1 cellular context compared by ENCODE assay signal in genomic region chr12:53624956-53625355, GRCh38.
TF ChIP-seq lines count a peak whose summit lies in the region.

No MANE protein-coding gene starts in this region.

TF ChIP-seq in A549, 52 proteins besides CTCF, POLR2A, EP300 and RAD21 (continued from another document):
- TF ChIP-seq USF2 (IDR thresholded peaks at IDR 0.05): no peak
- no peak for TF ChIP-seq NR3C1 (IDR thresholded peaks at IDR 0.05)
- TF ChIP-seq ATOH8 (CRISPR knock-in tag; IDR thresholded peaks at IDR 0.05; ENCODE audit: low read depth): no peak
- TF ChIP-seq JUN (IDR thresholded peaks at IDR 0.05): no peak
- TF ChIP-seq PHF8 (IDR thresholded peaks at IDR 0.05; ENCODE audit: borderline replicate concordance, low read depth): no peak
- TF ChIP-seq EHMT2 (IDR thresholded peaks at IDR 0.05; ENCODE audit: low read depth): no peak
